8 cellular contexts compared by ENCODE assay signal in genomic region chr3:123961508-123961856, GRCh38. TPM values are rescaled to one million over a fixed set of nuclear protein-coding genes. Genes with fewer than 3 reads are reported as not detected.
DNase-seq lines count a peak whose midpoint lies in the region; ATAC-seq and TF ChIP-seq lines count a peak whose summit lies in the region.

No MANE protein-coding gene starts in this region.

- no peaks in the 10 kb centered on the region for H3K9me3 ChIP-seq in heart right ventricle

- no peak for ATAC-seq in heart right ventricle
- ATAC-seq in left ventricle myocardium superior: no peak

- intact Hi-C loops in heart right ventricle (cut with DNase I) (no loop called here), left ventricle myocardium superior (cut with micrococcal nuclease) (no loop called here)

- peaks cover 0 to 2% (median 0%) of the 10 kb centered on the region in 9 donors for H3K36me3 ChIP-seq in heart right ventricle
- no peaks in the 10 kb centered on the region for H3K36me3 ChIP-seq in brain microvascular endothelial cell (replicated peaks)
- no peaks in the 10 kb centered on the region for H3K36me3 ChIP-seq in urinary bladder (ENCODE audit: insufficient read depth)

- peak overlapping the region; percentile 96 for H3K27ac Mint-ChIP-seq in mesothelial cell of epicardium

- H3K27me3 ChIP-seq in heart right ventricle (no peaks in the 10 kb centered on the region), brain microvascular endothelial cell (replicated peaks) (no peaks in the 10 kb centered on the region)

- H3K4me3 Mint-ChIP-seq in mesothelial cell of epicardium: peak overlapping the region; percentile 95

- H3K4me3 ChIP-seq in heart right ventricle (peak overlapping the region; percentile 67 to 85 (median 77)), brain microvascular endothelial cell (ENCODE audit: low read depth, low read length) (peak overlapping the region; percentile 68), urinary bladder (ENCODE audit: low read depth, low read length) (peak overlapping the region; percentile 87)

- no peak for DNase-seq in heart right ventricle
- no peak for DNase-seq in left ventricle myocardium superior
- no peak for DNase-seq in brain microvascular endothelial cell
- DNase-seq in mesothelial cell of epicardium (ENCODE audit: low spot score in 2 of 2, unreplicated experiment in 2 of 2): no peak
- DNase-seq in COLO829 (ENCODE audit: low spot score): no peak
- DNase-seq in NCI-H128 (lab: John Stamatoyannopoulos, UW; ENCODE audit: unreplicated experiment): no peak
- DNase-seq in NCI-H510A treated with DMSO at 0.1 percent for 48 hours (lab: John Stamatoyannopoulos, UW): no peak

- peaks cover 7% of the 10 kb centered on the region for H3K27me3 Mint-ChIP-seq in mesothelial cell of epicardium (ENCODE audit: low read depth)

- H3K27ac ChIP-seq in heart right ventricle (peak overlapping the region in 9 of 10 donors; percentile 68 to 84 (median 79)), brain microvascular endothelial cell (no peak overlapping the region), urinary bladder (ENCODE audit: low read depth) (no peak overlapping the region)

- peaks cover 25% of the 10 kb centered on the region for H3K4me1 Mint-ChIP-seq in mesothelial cell of epicardium

- no peaks in the 10 kb centered on the region for H3K36me3 Mint-ChIP-seq in mesothelial cell of epicardium

- TF ChIP-seq CTCF in heart right ventricle (IDR thresholded peaks at IDR 0.05) (no peak), brain microvascular endothelial cell (IDR thresholded peaks at IDR 0.05; ENCODE audit: low read depth, low read length, missing control alignments) (no peak), mesothelial cell of epicardium (IDR thresholded peaks at IDR 0.05; ENCODE audit: unreplicated experiment) (no peak)

- H3K9me3 Mint-ChIP-seq in mesothelial cell of epicardium: no peaks in the 10 kb centered on the region

- 5 to 6% methylated on average over 15 of the region's 15 CpGs for whole genome bisulfite sequencing in heart right ventricle, 2 donors
- 5% methylated on average over 15 of the region's 15 CpGs for WGBS in urinary bladder

- H3K4me1 ChIP-seq in heart right ventricle: peaks cover 0 to 21% (median 9%) of the 10 kb centered on the region in 9 donors
- H3K4me1 ChIP-seq in urinary bladder (ENCODE audit: insufficient read depth): no peaks in the 10 kb centered on the region

- in situ Hi-C loops in brain microvascular endothelial cell (cut with HindIII; ENCODE audit: low pct_ligation_motif_present, low sequenced_read_pairs): no loop called here

RNA-seq across cellular contexts. Expression of gene CCDC14, which starts 0.5 kb away (rescaled TPM):
- 10 to 100 TPM in 1 of 10 donors, 1 to 10 TPM in 9; 5.8 to 10.2 (median 7.2) TPM for total RNA-seq in heart right ventricle
- 10 to 100 TPM in 1 of 2 donors, 1 to 10 TPM in 1; 7.5 to 18.9 TPM for polyA plus RNA-seq in heart right ventricle
- total RNA-seq in left ventricle myocardium superior: 10.7 TPM
- total RNA-seq in mesothelial cell of epicardium: 111 to 123 TPM (median 120 TPM) in 3 replicates
- total RNA-seq in urinary bladder: 114 TPM
- polyA plus RNA-seq in urinary bladder: 15.9 TPM

RNA-seq across cellular contexts. Expression of gene ROPN1, which starts 30.4 kb away (rescaled TPM):
- total RNA-seq in heart right ventricle (1 to 10 TPM in 2 of 10 donors, under 1 TPM in 4, not detected in 4; 0.28 to 2.0 (median 0.46) TPM), left ventricle myocardium superior (not detected), mesothelial cell of epicardium (not detected in 3 replicates), urinary bladder (not detected)
- polyA plus RNA-seq in heart right ventricle (under 1 TPM in 1 of 2 donors, not detected in 1; 0.38 TPM), urinary bladder (not detected)

Comparison
In these comparisons a context has a peak if more than half of its experiments do, and no peak if none do; other contexts are left out.
1. H3K27ac ChIP-seq: peak in heart right ventricle (9 of 10); none in brain microvascular endothelial cell (single experiment) and urinary bladder (single experiment).
2. Peak in every context shown above with its lines, with median percentiles within 50 percentile points of each other: H3K4me3 ChIP-seq.